In genomic region chr1:81801834-81802531, GRCh38 we compare ENCODE assay signal across 8 cellular contexts. TPM values are rescaled to one million over a fixed set of nuclear protein-coding genes. Genes with fewer than 3 reads are reported as not detected.
DNase-seq lines count a peak whose midpoint lies in the region; ATAC-seq and TF ChIP-seq lines count a peak whose summit lies in the region.

No MANE protein-coding gene starts in this region.

- no peak for TF ChIP-seq EP300 in sigmoid colon (IDR thresholded peaks at IDR 0.05)

- H3K27me3 ChIP-seq in right atrium auricular region = no peaks in the 10 kb centered on the region
- H3K27me3 ChIP-seq in sigmoid colon = no peaks in the 10 kb centered on the region

- H3K36me3 ChIP-seq in right atrium auricular region = no peaks in the 10 kb centered on the region
- H3K36me3 ChIP-seq in sigmoid colon = no peaks in the 10 kb centered on the region

- 0 to 1% (median 1%) methylated on average over 54 to 76 of the region's 76 CpGs for WGBS in adipose tissue, 3 donors
- WGBS in sigmoid colon, 2 donors = 1% methylated on average over 76 of the region's 76 CpGs

- CTCF ChIA-PET in HEK293T (lab: Yijun Ruan, JAX) = no interaction called here

- no peaks in the 10 kb centered on the region for H3K9me3 ChIP-seq in right atrium auricular region
- no peaks in the 10 kb centered on the region for H3K9me3 ChIP-seq in sigmoid colon

- H3K4me3 ChIP-seq in AG09309 (ENCODE audit: control insufficient read depth, low read depth, low read length) = peak overlapping the region; percentile 97
- peak overlapping the region; percentile 90 to 93 for H3K4me3 ChIP-seq in right atrium auricular region
- peak overlapping the region; percentile 80 to 89 (median 87) for H3K4me3 ChIP-seq in sigmoid colon

- TF ChIP-seq CTCF in AG09309 (IDR thresholded peaks at IDR 0.05; ENCODE audit: control insufficient read depth, insufficient read depth, low read depth, low read length, missing control alignments) (no peak), right atrium auricular region (IDR thresholded peaks at IDR 0.05) (no peak), sigmoid colon (IDR thresholded peaks at IDR 0.05) (no peak)

- TF ChIP-seq POLR2A in sigmoid colon (IDR thresholded peaks at IDR 0.05) = no peak

- no peak for ATAC-seq in GM18907 (IDR thresholded peaks at IDR 0.05; ENCODE audit: unreplicated experiment)

- POLR2A ChIA-PET in HEK293T (lab: Yijun Ruan, JAX) = interaction anchor here (0.6 to 1.7 kb wide), 6 partner anchors 8 to 503 kb away, joined by 3 to 5 read pairs (median 4); no protein-coding TSS in a partner anchor

- H3K4me1 ChIP-seq in right atrium auricular region (peaks cover 0 to 40% of the 10 kb centered on the region in 2 donors), sigmoid colon (peaks cover 0 to 39% (median 21%) of the 10 kb centered on the region in 4 donors)

- H3K27ac ChIP-seq in adipose tissue (ENCODE audit: low read depth, low read length) (peak overlapping the region; percentile 1), right atrium auricular region (peak overlapping the region; percentile 97 to 98), sigmoid colon (peak overlapping the region; percentile 92 to 96 (median 95))

- no peak for DNase-seq in AG09309 (ENCODE audit: low read depth)
- DNase-seq in HEK293T (ENCODE audit: extremely low spot score) = peak; percentile 39
- no peak for DNase-seq in right atrium auricular region (ENCODE audit: low spot score)
- peak; percentile 72 for DNase-seq in sigmoid colon
- DNase-seq in A172 (ENCODE audit: low spot score) = no peak
- no peak for DNase-seq in T-helper 9 cell

- intact Hi-C loops in sigmoid colon (cut with DNase I) = no loop called here

TF ChIP-seq in HEK293T, 16 proteins besides CTCF, POLR2A, EP300 and RAD21:
- TF ChIP-seq SUZ12 (IDR thresholded peaks at IDR 0.05) = no peak
- TF ChIP-seq TARDBP (IDR thresholded peaks at IDR 0.05) = no peak
- TF ChIP-seq SP1 (IDR thresholded peaks at IDR 0.05) = no peak
- 0 out of 2 replicates have a peak, but pooled peaks have one; percentile 14 for TF ChIP-seq FOXM1 (IDR thresholded peaks at IDR 0.05; ENCODE audit: borderline replicate concordance)
- TF ChIP-seq FOXA1 (IDR thresholded peaks at IDR 0.05) = no peak
- TF ChIP-seq ARNT (IDR thresholded peaks at IDR 0.05) = peak; percentile 71; the same call in 1 of the 2 replicates
- TF ChIP-seq BHLHE40 (IDR thresholded peaks at IDR 0.05; ENCODE audit: borderline replicate concordance) = no peak
- no peak for TF ChIP-seq HDGF (IDR thresholded peaks at IDR 0.05; ENCODE audit: borderline replicate concordance)

RNA-seq across cellular contexts. Expression of gene ADGRL2, which starts 1.2 kb away (rescaled TPM):
- polyA plus RNA-seq in adipose tissue (10 to 100 TPM; 11.9 to 28.8 (median 18.4) TPM), sigmoid colon (1 to 10 TPM; 2.3 to 9.6 (median 4.8) TPM)
- total RNA-seq in right atrium auricular region (100 to 1,000 TPM in 1 of 2 donors, 10 to 100 TPM in 1; 83.1 to 121 TPM), sigmoid colon (10 to 100 TPM; 49.4 to 73.4 (median 61.1) TPM)
- 52.3 and 53.0 TPM in 2 replicates for total RNA-seq in A172 (2014; rRNA removed; shearing (Covaris generic))

Comparison
In these comparisons a context has a peak if more than half of its experiments do, and no peak if none do; other contexts are left out.
1. DNase-seq: peak in HEK293T (single experiment) and sigmoid colon (single experiment); none in AG09309 (single experiment), right atrium auricular region (single experiment), A172 (single experiment) and T-helper 9 cell (single experiment).
2. H3K27ac ChIP-seq: peak in every context shown above with its lines; median percentile 98 in right atrium auricular region; 95 in sigmoid colon; 1 in adipose tissue.
3. Peak in every context shown above with its lines, with median percentiles within 50 percentile points of each other: H3K4me3 ChIP-seq.